In genomic region chr5:169089343-169089742, GRCh38 we compare ENCODE assay signal across 25 cellular contexts.
DNase-seq lines count a peak whose midpoint lies in the region; ATAC-seq and TF ChIP-seq lines count a peak whose summit lies in the region.
"Had no signal": no experiment of that assay in that cellular context is flagged by ENCODE, and none has a peak within 500 bp of the region (broad histone marks: within the 10 kb centered on the region; RNA-seq: fewer than 3 reads in every experiment).

No MANE protein-coding gene starts in this region.

- H3K4me2 ChIP-seq in mammary epithelial cell (ENCODE audit: insufficient read depth, low read depth, low read length) (no peak overlapping the region), smooth muscle cell (no peak overlapping the region), MM.1S (ENCODE audit: low read depth, low read length) (no peak overlapping the region)
- H3K4me2 ChIP-seq: BLaER1 treated with 17β-estradiol and CSF1 and Interleukin-3, amounts not matched to agents 10 nM and 100 nM had no signal

- no peak overlapping the region for H3K27ac Mint-ChIP-seq in MCF 10A (ENCODE audit: low read depth, unreplicated experiment)
- H3K27ac Mint-ChIP-seq: activated naive CD4-positive, alpha-beta T cell treated with anti-CD3 and anti-CD28 coated beads for 36 hours had no signal

- no peaks in the 10 kb centered on the region for H3K36me3 ChIP-seq in mammary epithelial cell (ENCODE audit: insufficient read depth, low read length)
- no peaks in the 10 kb centered on the region for H3K36me3 ChIP-seq in smooth muscle cell (ENCODE audit: low read depth)
- H3K36me3 ChIP-seq in MM.1S (replicated peaks; ENCODE audit: insufficient read depth, low read length), result no peaks in the 10 kb centered on the region
- H3K36me3 ChIP-seq: BLaER1 treated with 17β-estradiol and CSF1 and Interleukin-3, amounts not matched to agents 10 nM and 100 nM; left ventricle myocardium inferior; neutrophil; SJSA1 had no signal

- DNase-seq in mammary epithelial cell, result peak; percentile 46
- DNase-seq in MCF 10A (ENCODE audit: unreplicated experiment), result no peak
- peak; percentile 15 for DNase-seq in RWPE1 (ENCODE audit: low spot score)
- DNase-seq in foreskin keratinocyte, result peak; percentile 44 to 68
- DNase-seq in smooth muscle cell (lab: John Stamatoyannopoulos, UW; ENCODE audit: unreplicated experiment), result no peak
- DNase-seq in MM.1S, result no peak
- no peak for DNase-seq in effector CD4-positive, alpha-beta T cell
- DNase-seq: activated CD4-positive, CD25-positive, alpha-beta regulatory T cell treated with anti-CD3 and anti-CD28 coated beads, Interleukin-2, amount 50 U/mL, for 72 hours; activated naive CD4-positive, alpha-beta T cell treated with anti-CD3 and anti-CD28 coated beads for 36 hours; activated T-cell treated with anti-CD3 and anti-CD28 coated beads, Interleukin-2, amount 50 U/mL, for 48 hours; amygdala; caudate nucleus; glutamatergic neuron; left ventricle myocardium inferior; mucosa of descending colon; NCI-H2171 treated with DMSO at 0.1 percent for 48 hours; NCI-H69; stimulated activated CD4-positive, alpha-beta T cell treated with anti-CD3 and anti-CD28 coated beads, Interleukin-12 subunit alpha, Interleukin-12 subunit beta, amount 100 ng/mL, for 4 hours; substantia nigra; T-helper 9 cell had no signal

- TF ChIP-seq CTCF in mammary epithelial cell (conservative IDR thresholded peaks at IDR 0.05 in 1 of 2, IDR thresholded peaks at IDR 0.05 in 1 of 2; ENCODE audit: extremely low read depth in 1 of 2, insufficient read depth in 1 of 2, low read depth in 1 of 2, low read length in 2 of 2), result peak; percentile 43 to 50
- TF ChIP-seq CTCF in MCF 10A (IDR thresholded peaks at IDR 0.05; ENCODE audit: unreplicated experiment), result no peak
- no peak for TF ChIP-seq CTCF in RWPE1 (conservative IDR thresholded peaks at IDR 0.05; ENCODE audit: low read depth)
- TF ChIP-seq CTCF in foreskin keratinocyte (conservative IDR thresholded peaks at IDR 0.05), result peak; percentile 46
- TF ChIP-seq CTCF in smooth muscle cell (IDR thresholded peaks at IDR 0.05; ENCODE audit: borderline replicate concordance, insufficient read depth, poor library complexity, severe bottlenecking), result peak; percentile 12
- TF ChIP-seq CTCF in MM.1S (IDR thresholded peaks at IDR 0.05; ENCODE audit: low read length), result no peak

- dilution Hi-C loops in mammary epithelial cell (cut with HindIII; ENCODE audit: low sequenced_read_pairs), result no loop called here

- H3K4me1 ChIP-seq in mammary epithelial cell (ENCODE audit: insufficient read depth, low read length), result peaks cover 14% of the 10 kb centered on the region
- H3K4me1 ChIP-seq in foreskin keratinocyte, result peaks cover 7% of the 10 kb centered on the region
- peaks cover 27% of the 10 kb centered on the region for H3K4me1 ChIP-seq in smooth muscle cell (ENCODE audit: low read depth)
- no peaks in the 10 kb centered on the region for H3K4me1 ChIP-seq in MM.1S (ENCODE audit: low read length)
- H3K4me1 ChIP-seq: BLaER1 treated with 17β-estradiol and CSF1 and Interleukin-3, amounts not matched to agents 10 nM and 100 nM; left ventricle myocardium inferior; SJSA1 had no signal

- peak; percentile 56 for ATAC-seq in foreskin keratinocyte
- no peak for ATAC-seq in GM21619 (IDR thresholded peaks at IDR 0.05; ENCODE audit: unreplicated experiment)
- ATAC-seq: K562, mucosa of descending colon had no signal

- no peak overlapping the region for H3K27ac ChIP-seq in mammary epithelial cell (ENCODE audit: insufficient read depth, low read depth, low read length)
- H3K27ac ChIP-seq in RWPE1, result no peak overlapping the region
- H3K27ac ChIP-seq in foreskin keratinocyte, result no peak overlapping the region
- H3K27ac ChIP-seq in smooth muscle cell (ENCODE audit: low read depth), result no peak overlapping the region
- no peak overlapping the region for H3K27ac ChIP-seq in MM.1S (ENCODE audit: low read length)
- H3K27ac ChIP-seq: BLaER1 treated with 17β-estradiol and CSF1 and Interleukin-3, amounts not matched to agents 10 nM and 100 nM; left ventricle myocardium inferior; neutrophil; SJSA1 had no signal

- intact Hi-C loops in mammary epithelial cell (cut with micrococcal nuclease) (no loop called here), MCF 10A (cut with micrococcal nuclease) (no loop called here)

- no peaks in the 10 kb centered on the region for H3K9me3 ChIP-seq in mammary epithelial cell (replicated peaks; ENCODE audit: insufficient read depth, low read length)
- H3K9me3 ChIP-seq in smooth muscle cell (replicated peaks; ENCODE audit: low read depth), result no peaks in the 10 kb centered on the region
- no peaks in the 10 kb centered on the region for H3K9me3 ChIP-seq in MM.1S (replicated peaks; ENCODE audit: insufficient read depth, low read length)
- H3K9me3 ChIP-seq: mucosa of descending colon, neutrophil, SJSA1 had no signal

- no peak overlapping the region for H3K9ac ChIP-seq in mammary epithelial cell (ENCODE audit: insufficient read depth, low read length)
- H3K9ac ChIP-seq in smooth muscle cell (ENCODE audit: low read depth), result no peak overlapping the region
- no peak overlapping the region for H3K9ac ChIP-seq in MM.1S (ENCODE audit: low read length)
- H3K9ac ChIP-seq: BLaER1 treated with 17β-estradiol and CSF1 and Interleukin-3, amounts not matched to agents 10 nM and 100 nM had no signal

- H3K9me2 ChIP-seq in MM.1S (replicated peaks; ENCODE audit: insufficient read depth, low read length), result no peaks in the 10 kb centered on the region

- BruUV-seq in mammary epithelial cell (replicated peaks; lab: Mats Ljungman, UMichigan) (no TSS peak), MCF 10A (replicated peaks; lab: Mats Ljungman, UMichigan) (no TSS peak)

- POLR2A ChIA-PET in MCF 10A (lab: Yijun Ruan, JAX) (no interaction called here), RWPE1 (lab: Yijun Ruan, JAX; ENCODE audit: low non-redundant PET) (no interaction called here)

- WGBS in mammary epithelial cell (ENCODE audit: low coverage, missing lambda C conversion rate), result 0% methylated on average over 2 of the region's 3 CpGs
- WGBS in smooth muscle cell (ENCODE audit: low lambda C conversion rate), result 93% methylated on average over 3 of the region's 3 CpGs

- H3K79me2 ChIP-seq in mammary epithelial cell (ENCODE audit: insufficient read depth, low read length), result no peaks in the 10 kb centered on the region
- H3K79me2 ChIP-seq in smooth muscle cell (ENCODE audit: low read depth), result no peaks in the 10 kb centered on the region
- H3K79me2 ChIP-seq in MM.1S (ENCODE audit: low read length), result no peaks in the 10 kb centered on the region

- H4K20me1 ChIP-seq in mammary epithelial cell (ENCODE audit: insufficient read depth, low read length) (no peaks in the 10 kb centered on the region), smooth muscle cell (ENCODE audit: low read depth) (peaks cover 6% of the 10 kb centered on the region), MM.1S (ENCODE audit: insufficient read depth, low read length) (no peaks in the 10 kb centered on the region)
- H4K20me1 ChIP-seq: BLaER1 treated with 17β-estradiol and CSF1 and Interleukin-3, amounts not matched to agents 10 nM and 100 nM had no signal

- H3K27me3 ChIP-seq in mammary epithelial cell (ENCODE audit: insufficient read depth, low read length) (no peaks in the 10 kb centered on the region), foreskin keratinocyte (no peaks in the 10 kb centered on the region), smooth muscle cell (ENCODE audit: low read depth) (no peaks in the 10 kb centered on the region), MM.1S (replicated peaks; ENCODE audit: insufficient read depth, low read length) (no peaks in the 10 kb centered on the region)
- H3K27me3 ChIP-seq: BLaER1 treated with 17β-estradiol and CSF1 and Interleukin-3, amounts not matched to agents 10 nM and 100 nM; neutrophil; SJSA1 had no signal

- H2AFZ ChIP-seq in mammary epithelial cell (ENCODE audit: low read depth, low read length) (peak overlapping the region; percentile 20), smooth muscle cell (ENCODE audit: low read depth) (no peak overlapping the region), MM.1S (ENCODE audit: low read length) (no peak overlapping the region)

- H3K36me3 Mint-ChIP-seq in MCF 10A (ENCODE audit: insufficient read depth, unreplicated experiment), result no peaks in the 10 kb centered on the region

- H3F3A ChIP-seq in smooth muscle cell (ENCODE audit: low read depth) (no peaks in the 10 kb centered on the region), MM.1S (ENCODE audit: insufficient read depth, low read length) (no peaks in the 10 kb centered on the region)

- peaks cover 35% of the 10 kb centered on the region for H3K9me3 Mint-ChIP-seq in MCF 10A (ENCODE audit: unreplicated experiment)
- H3K9me3 Mint-ChIP-seq: activated naive CD4-positive, alpha-beta T cell treated with anti-CD3 and anti-CD28 coated beads for 36 hours had no signal

- in situ Hi-C loops in mammary epithelial cell (cut with MboI; ENCODE audit: low sequenced_read_pairs in 2 of 2), result no loop called here

- H3K4me1 Mint-ChIP-seq in MCF 10A (ENCODE audit: insufficient read depth, unreplicated experiment), result no peaks in the 10 kb centered on the region

- H3K4me3 Mint-ChIP-seq in MCF 10A (ENCODE audit: unreplicated experiment), result no peak overlapping the region
- H3K4me3 Mint-ChIP-seq: activated naive CD4-positive, alpha-beta T cell treated with anti-CD3 and anti-CD28 coated beads for 36 hours had no signal

- H3K27me3 Mint-ChIP-seq in MCF 10A (ENCODE audit: insufficient read depth, unreplicated experiment), result no peaks in the 10 kb centered on the region

- H3K4me3 ChIP-seq in mammary epithelial cell (replicated peaks in 1 of 3; ENCODE audit: insufficient read depth in 1 of 3, low read depth in 2 of 3, low read length in 3 of 3) (no peak overlapping the region), smooth muscle cell (no peak overlapping the region), MM.1S (ENCODE audit: low read length) (no peak overlapping the region)
- H3K4me3 ChIP-seq: BLaER1 treated with 17β-estradiol and CSF1 and Interleukin-3, amounts not matched to agents 10 nM and 100 nM; K562; left ventricle myocardium inferior; mucosa of descending colon; SJSA1 had no signal

- CTCF ChIA-PET in mammary epithelial cell (lab: Charles Lee; ENCODE audit: low non-redundant PET) (no interaction called here), MCF 10A (lab: Yijun Ruan, JAX) (interaction anchor here (0.8 to 1.8 kb wide), 2 partner anchors 11 to 34 kb away, joined by 4 to 5 read pairs; no protein-coding TSS in a partner anchor), RWPE1 (lab: Yijun Ruan, JAX) (interaction anchor here (0.7 kb wide), 1 partner anchor 1346 kb away, joined by 4 read pairs; no protein-coding TSS in a partner anchor)

Comparison
In these comparisons a context has a peak if more than half of its experiments do, and no peak if none do; other contexts are left out.
1. DNase-seq: peak in mammary epithelial cell (single experiment), RWPE1 (single experiment) and foreskin keratinocyte (2 of 2); none in MCF 10A (single experiment), smooth muscle cell (single experiment), MM.1S (single experiment) and effector CD4-positive, alpha-beta T cell (single experiment).
2. CTCF ChIP-seq: peak in mammary epithelial cell (2 of 2), foreskin keratinocyte (single experiment) and smooth muscle cell (single experiment); none in MCF 10A (single experiment), RWPE1 (single experiment) and MM.1S (single experiment).